In the genomic region with DNA sequence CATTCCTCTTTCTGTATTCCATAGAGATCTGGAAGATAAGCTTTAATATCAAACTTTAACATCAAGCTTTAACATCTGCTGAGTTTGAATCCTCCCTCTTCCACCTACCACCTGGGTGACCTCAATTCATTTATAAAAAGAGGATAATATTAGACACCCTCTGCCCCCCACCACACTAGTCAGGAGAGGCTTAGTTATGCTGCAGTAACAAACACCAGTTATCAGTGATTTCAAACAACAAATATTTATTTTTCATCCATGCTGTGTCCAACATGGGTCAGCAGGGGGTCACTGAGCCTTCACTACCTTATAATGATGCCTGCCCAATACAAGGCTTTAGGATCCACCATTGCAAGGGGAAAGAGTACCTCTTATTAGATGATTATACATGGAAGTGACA, we compare ENCODE assay signal across 7 cellular contexts.
"Had no signal": no experiment of that assay in that cellular context is flagged by ENCODE, and none has a peak within 500 bp of the region (broad histone marks: within the 10 kb centered on the region; RNA-seq: fewer than 3 reads in every experiment).

No MANE protein-coding gene starts in this region.

- H3K27ac ChIP-seq: HL-60 had no signal

- ATAC-seq: K562 had no signal

- DNase-seq: IMR-90, KBM-7, KG1 had no signal

- H3K4me3 ChIP-seq: K562 had no signal

- H3K36me3 Mint-ChIP-seq: IgD-negative memory B cell had no signal

- H3K4me3 Mint-ChIP-seq: IgD-negative memory B cell had no signal

- FAIRE-seq: HTR-8/SVneo, K562 had no signal

- H3K27me3 Mint-ChIP-seq: IgD-negative memory B cell had no signal
